Comparison of ENCODE assay signal across 13 cellular contexts in the genomic region with DNA sequence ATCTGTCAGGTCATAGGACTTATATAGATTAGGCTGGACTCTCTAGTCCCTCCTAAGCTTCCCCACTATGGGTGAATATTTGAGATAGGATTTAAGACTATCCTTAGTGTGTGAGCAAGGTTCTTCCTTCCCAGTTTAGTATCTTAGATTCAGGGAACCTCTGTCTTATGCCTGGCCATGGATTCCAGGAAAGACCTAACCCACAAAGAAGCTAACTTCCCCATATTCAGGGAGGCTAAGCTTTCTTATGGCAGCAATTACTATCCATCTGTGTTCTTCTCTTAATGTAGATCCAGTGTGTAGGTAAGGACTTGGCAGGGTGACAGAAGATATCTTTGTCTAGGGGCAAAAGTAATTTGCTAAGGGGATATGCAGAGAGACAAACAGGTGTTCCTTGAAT.
"Had no signal": no experiment of that assay in that cellular context is flagged by ENCODE, and none has a peak within 500 bp of the region (broad histone marks: within the 10 kb centered on the region; RNA-seq: fewer than 3 reads in every experiment).

No MANE protein-coding gene starts in this region.

- H3K9me3 ChIP-seq: gastroesophageal sphincter, right lobe of liver had no signal

- H3K27ac ChIP-seq: cardiac muscle cell, gastroesophageal sphincter, right lobe of liver had no signal

- DNase-seq: activated CD4-positive, alpha-beta T cell treated with anti-CD3 and anti-CD28 coated beads for 48 hours; activated CD8-positive, alpha-beta memory T cell treated with anti-CD3 and anti-CD28 coated beads, Interleukin-2, amount 50 U/mL, for 4 hours; activated CD8-positive, alpha-beta T cell treated with anti-CD3 and anti-CD28 coated beads, Interleukin-2, amount 10 ng/mL, durations not matched to agents 7 days and 5 days; activated gamma-delta T cell; activated T-cell treated with anti-CD3 and anti-CD28 coated beads, Interleukin-2, amount 50 U/mL, for 48 hours; right lobe of liver; stimulated activated naive CD8-positive, alpha-beta T cell treated with anti-CD3 and anti-CD28 coated beads, Interleukin-15, Interleukin-2, amounts not matched to agents 100 U/mL and 50 U/mL, for 24 hours; T-helper 9 cell had no signal

- H3K27me3 ChIP-seq: gastroesophageal sphincter, right lobe of liver had no signal

- H3K36me3 ChIP-seq: cardiac muscle cell, gastroesophageal sphincter, right lobe of liver had no signal

- H3K4me3 ChIP-seq: cardiac muscle cell, gastroesophageal sphincter, right lobe of liver, smooth muscle cell had no signal

- ATAC-seq: activated CD8-positive, alpha-beta T cell treated with anti-CD3 and anti-CD28 coated beads, Interleukin-2, amount 10 ng/mL, durations not matched to agents 7 days and 5 days; activated naive CD4-positive, alpha-beta T cell treated with anti-CD3 and anti-CD28 coated beads, Interleukin-2, amount 50 U/mL, for 72 hours; gastroesophageal sphincter; right lobe of liver; stimulated activated naive CD8-positive, alpha-beta T cell treated with anti-CD3 and anti-CD28 coated beads, Interleukin-15, Interleukin-2, amounts not matched to agents 100 U/mL and 50 U/mL, for 24 hours; WTC11 had no signal

- H3K4me1 ChIP-seq: gastroesophageal sphincter, right lobe of liver had no signal
